In the genomic region with DNA sequence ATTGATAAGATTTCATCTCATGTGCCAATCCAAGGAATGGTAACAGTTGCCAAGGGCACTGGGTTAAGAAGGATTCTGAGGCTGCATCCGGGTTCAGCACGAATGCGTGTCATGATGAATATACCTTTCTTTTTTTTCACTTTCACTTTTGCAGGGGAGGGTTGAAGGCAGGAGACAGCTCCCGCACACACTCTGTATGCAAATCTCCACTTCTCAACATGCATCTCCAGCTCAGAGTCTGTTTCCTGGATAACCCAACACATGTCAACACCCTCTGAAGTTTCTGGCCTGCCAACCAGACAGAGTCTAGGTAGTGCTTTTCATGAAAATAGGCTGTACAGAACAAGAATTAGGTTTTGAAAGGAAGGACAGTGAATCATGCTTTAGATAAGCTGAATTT, we compare ENCODE assay signal across 10 cellular contexts. TPM values are rescaled to one million over a fixed set of nuclear protein-coding genes. Genes with fewer than 3 reads are reported as not detected.
DNase-seq lines count a peak whose midpoint lies in the region; ATAC-seq and TF ChIP-seq lines count a peak whose summit lies in the region.
"Had no signal": no experiment of that assay in that cellular context is flagged by ENCODE, and none has a peak within 500 bp of the region (broad histone marks: within the 10 kb centered on the region; RNA-seq: fewer than 3 reads in every experiment).

No MANE protein-coding gene starts in this region.

- DNase-seq in GM19240 (ENCODE audit: insufficient read length, low spot score) (peak; percentile 72), NOMO-1 (lab: John Stamatoyannopoulos, UW; ENCODE audit: unreplicated experiment in 2 of 2) (no peak), BE2C (no peak), AG08395 (ENCODE audit: low spot score) (no peak), NCI-H510A treated with DMSO at 0.1 percent for 48 hours (lab: John Stamatoyannopoulos, UW) (no peak)
- peak; percentile 14 to 20 for DNase-seq in activated CD4-positive, alpha-beta T cell treated with anti-CD3 and anti-CD28 coated beads for 4 hours
- peak; percentile 33 for DNase-seq in stimulated activated CD4-positive, alpha-beta T cell treated with anti-CD3 and anti-CD28 coated beads, Interleukin-1b, Interleukin-23, amount 100 ng/mL, for 48 hours
- DNase-seq: posterior cingulate gyrus, testis had no signal

- no peaks in the 10 kb centered on the region for H3K9me3 ChIP-seq in BE2C
- H3K9me3 ChIP-seq: testis had no signal

- no peak overlapping the region for H3K4me3 ChIP-seq in BE2C (ENCODE audit: low read depth, low read length)
- H3K4me3 ChIP-seq: testis had no signal

- peak; percentile 95 for ATAC-seq in HG02870 (IDR thresholded peaks at IDR 0.05; ENCODE audit: unreplicated experiment)

- H3K27me3 ChIP-seq in BE2C: no peaks in the 10 kb centered on the region
- H3K27me3 ChIP-seq: testis had no signal

- TF ChIP-seq CTCF in BE2C (IDR thresholded peaks at IDR 0.05; ENCODE audit: low read depth, low read length): no peak

- no peaks in the 10 kb centered on the region for H3K4me1 ChIP-seq in BE2C
- H3K4me1 ChIP-seq: testis had no signal

- peaks cover 9% of the 10 kb centered on the region; the same call in 1 of the 2 replicates for H3K36me3 ChIP-seq in BE2C

RNA-seq across cellular contexts. Expression of gene B4GALT4, which starts 21.6 kb away (rescaled TPM):
- 18.8 TPM for polyA plus RNA-seq in BE2C (2012; ENCODE audit: insufficient read depth, insufficient read length, low read depth)

RNA-seq across cellular contexts. Expression of gene UPK1B, which starts 45.7 kb away (rescaled TPM):
- polyA plus RNA-seq in BE2C (2012; ENCODE audit: insufficient read depth, insufficient read length, low read depth): not detected

Comparison
In these comparisons a context has a peak if more than half of its experiments do, and no peak if none do; other contexts are left out.
1. DNase-seq: peak in GM19240 (single experiment), activated CD4-positive, alpha-beta T cell treated with anti-CD3 and anti-CD28 coated beads for 4 hours (2 of 2) and stimulated activated CD4-positive, alpha-beta T cell treated with anti-CD3 and anti-CD28 coated beads, Interleukin-1b, Interleukin-23, amount 100 ng/mL, for 48 hours (single experiment); none in NOMO-1 (0 of 2), BE2C (single experiment), AG08395 (single experiment) and NCI-H510A treated with DMSO at 0.1 percent for 48 hours (single experiment).